16 cellular contexts compared by ENCODE assay signal in the genomic region with DNA sequence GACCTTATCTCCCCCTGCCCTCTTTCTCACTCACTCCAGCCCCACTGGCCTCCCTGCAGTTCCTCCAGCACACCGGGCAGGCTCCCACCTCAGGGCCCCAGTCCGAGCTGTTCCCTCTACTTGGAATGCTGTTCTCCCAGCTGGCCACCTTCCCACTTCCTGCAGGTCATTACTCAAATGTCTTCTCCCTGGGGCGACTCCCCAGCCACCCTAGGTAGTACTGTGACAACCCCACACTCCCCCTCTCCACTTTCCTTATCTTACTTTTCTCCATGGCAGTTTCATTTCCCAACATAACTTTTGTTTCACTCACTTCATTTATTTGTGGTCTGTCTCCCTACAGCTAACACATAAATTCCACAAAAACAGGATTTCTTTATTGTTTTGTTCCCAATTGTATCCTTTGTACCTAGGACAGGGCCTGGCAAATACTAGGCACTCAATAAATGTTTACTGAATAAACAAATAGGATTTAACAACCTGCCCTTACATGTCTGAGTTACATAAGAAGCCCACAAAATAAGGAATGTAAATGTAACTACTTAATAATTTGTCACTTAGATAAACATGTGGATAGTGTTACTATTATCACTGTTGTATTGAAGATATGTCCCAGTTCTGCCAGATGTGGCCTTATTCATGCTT.
A peak's percentile ranks its signal among the peaks of the same experiment; 100 is the strongest.
DNase-seq lines count a peak whose midpoint lies in the region; ATAC-seq, FAIRE-seq and TF ChIP-seq lines count a peak whose summit lies in the region.
"Had no signal": no experiment of that assay in that cellular context is flagged by ENCODE, and none has a peak within 500 bp of the region (broad histone marks: within the 10 kb centered on the region; RNA-seq: fewer than 3 reads in every experiment).

No MANE protein-coding gene starts in this region.

- H3K36me3 ChIP-seq in ACC112 (ENCODE audit: insufficient read depth, low read length) (no peaks in the 10 kb centered on the region), bronchial epithelial cell (ENCODE audit: control insufficient read depth, insufficient read depth, low read length) (no peaks in the 10 kb centered on the region)

- no peaks in the 10 kb centered on the region for H3K9me3 Mint-ChIP-seq in mesothelial cell of epicardium
- H3K9me3 Mint-ChIP-seq: activated T-cell treated with anti-CD3 and anti-CD28 coated beads, Interleukin-2, amount 50 U/mL, for 4 hours had no signal

- ATAC-seq in HG03135 (IDR thresholded peaks at IDR 0.05; ENCODE audit: unreplicated experiment) = no peak
- no peak for ATAC-seq in HG02884 (IDR thresholded peaks at IDR 0.05; ENCODE audit: unreplicated experiment)
- ATAC-seq: activated T-cell treated with anti-CD3 and anti-CD28 coated beads, Interleukin-2, amount 50 U/mL, for 4 hours had no signal

- H3K4me1 ChIP-seq in ACC112 (ENCODE audit: control insufficient read depth, insufficient read depth, low read length, unreplicated experiment) = peaks cover 59% of the 10 kb centered on the region

- H3K4me3 Mint-ChIP-seq in mesothelial cell of epicardium = no peak overlapping the region
- H3K4me3 Mint-ChIP-seq: activated T-cell treated with anti-CD3 and anti-CD28 coated beads, Interleukin-2, amount 50 U/mL, for 4 hours had no signal

- no peaks in the 10 kb centered on the region for H3K27me3 Mint-ChIP-seq in mesothelial cell of epicardium (ENCODE audit: low read depth)

- H3K79me2 ChIP-seq in ACC112 (ENCODE audit: control insufficient read depth, insufficient read depth, low read length, unreplicated experiment) = peaks cover 27% of the 10 kb centered on the region

- H3K4me3 ChIP-seq in ACC112 (ENCODE audit: low read depth, low read length) (no peak overlapping the region), bronchial epithelial cell (ENCODE audit: low read depth, low read length) (no peak overlapping the region)

- peak overlapping the region; percentile 76; the same call in 1 of the 2 replicates for H3K27ac ChIP-seq in ACC112 (ENCODE audit: low read depth, low read length)

- no peak for FAIRE-seq in bronchial epithelial cell (lab: Jason Lieb, UNC)

- H3K27me3 ChIP-seq in ACC112 (ENCODE audit: insufficient read depth, low read length) = no peaks in the 10 kb centered on the region
- H3K27me3 ChIP-seq in bronchial epithelial cell (ENCODE audit: control insufficient read depth, insufficient read depth, low read length) = no peaks in the 10 kb centered on the region

- H3K36me3 Mint-ChIP-seq in mesothelial cell of epicardium = no peaks in the 10 kb centered on the region

- no peak overlapping the region for H2AFZ ChIP-seq in ACC112 (ENCODE audit: low read length, unreplicated experiment)

- peak overlapping the region; percentile 15 for H3K27ac Mint-ChIP-seq in mesothelial cell of epicardium

- DNase-seq in HT1080 (ENCODE audit: low read depth) = peak; percentile 23
- DNase-seq in bronchial epithelial cell (ENCODE audit: low read depth) = peak; percentile 57
- peak in 1 of 2 experiments; percentile 27 for DNase-seq in mesothelial cell of epicardium (ENCODE audit: low spot score in 2 of 2, unreplicated experiment in 2 of 2)
- DNase-seq in NCI-H1694 (lab: John Stamatoyannopoulos, UW) = no peak
- DNase-seq in activated effector memory CD4-positive, alpha-beta T cell treated with Interleukin-2 at 50 U/mL for 16 hours = no peak
- DNase-seq: activated CD4-positive, alpha-beta T cell treated with anti-CD3 and anti-CD28 coated beads for 4 hours; activated T-cell treated with anti-CD3 and anti-CD28 coated beads, Interleukin-2, amount 50 U/mL, for 4 hours; anterior cingulate cortex; glutamatergic neuron; Kasumi-1; NCI-H2081 treated with DMSO at 0.1 percent for 48 hours; nucleus accumbens; SW 1271 had no signal

- peaks cover 43% of the 10 kb centered on the region for H3K4me1 Mint-ChIP-seq in mesothelial cell of epicardium

- TF ChIP-seq CTCF in bronchial epithelial cell (IDR thresholded peaks at IDR 0.05; ENCODE audit: insufficient read depth, low read length, severe bottlenecking) (no peak), mesothelial cell of epicardium (IDR thresholded peaks at IDR 0.05; ENCODE audit: unreplicated experiment) (no peak)

Comparison
In these comparisons a context has a peak if more than half of its experiments do, and no peak if none do; other contexts are left out.
1. DNase-seq: peak in HT1080 (single experiment) and bronchial epithelial cell (single experiment); none in NCI-H1694 (single experiment) and activated effector memory CD4-positive, alpha-beta T cell treated with Interleukin-2 at 50 U/mL for 16 hours (single experiment).